ENCODE assay signal across 9 cellular contexts in the genomic region with DNA sequence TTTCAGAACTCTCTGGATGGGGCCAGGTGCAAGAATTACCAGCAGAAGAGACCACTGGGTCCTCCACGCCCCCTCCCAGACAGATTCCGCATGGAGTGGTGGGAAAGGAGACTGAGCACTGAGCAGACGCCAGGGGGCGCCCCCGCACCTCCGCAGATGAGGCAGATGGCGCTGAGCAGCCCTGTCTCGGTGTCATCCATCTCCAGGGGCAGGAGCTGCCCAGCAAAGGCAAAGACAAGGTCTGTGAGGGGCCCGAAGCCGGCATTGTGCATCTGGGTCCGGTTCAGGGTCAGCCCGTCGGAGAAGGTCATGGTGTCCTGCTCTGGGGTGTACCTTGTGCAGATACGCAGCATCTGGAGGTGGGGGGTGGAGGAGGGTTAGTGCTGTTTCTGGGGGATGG. TPM values are rescaled to one million over a fixed set of nuclear protein-coding genes. Genes with fewer than 3 reads are reported as not detected.
A peak's percentile ranks its signal among the peaks of the same experiment; 100 is the strongest.
DNase-seq lines count a peak whose midpoint lies in the region; ATAC-seq and TF ChIP-seq lines count a peak whose summit lies in the region.
"Had no signal": no experiment of that assay in that cellular context is flagged by ENCODE, and none has a peak within 500 bp of the region (broad histone marks: within the 10 kb centered on the region; RNA-seq: fewer than 3 reads in every experiment).

No MANE protein-coding gene starts in this region.

- no peaks in the 10 kb centered on the region for H4K20me1 ChIP-seq in Karpas-422 (ENCODE audit: insufficient read depth, low read depth, low read length)

- peak overlapping the region; percentile 77; the same call in 1 of the 2 replicates for H2AFZ ChIP-seq in Karpas-422 (ENCODE audit: low read length)

- H3K36me3 ChIP-seq in Karpas-422 (ENCODE audit: insufficient read depth, low read length) (no peaks in the 10 kb centered on the region), Peyer's patch (peaks cover 0 to 18% (median 0%) of the 10 kb centered on the region in 3 donors), neutrophil (no peaks in the 10 kb centered on the region)

- no peak overlapping the region for H3K4me3 Mint-ChIP-seq in activated T-cell treated with anti-CD3 and anti-CD28 coated beads, Interleukin-2, amount 50 U/mL, for 72 hours

- H3K27me3 ChIP-seq in Karpas-422 (ENCODE audit: low read length) (no peaks in the 10 kb centered on the region), Peyer's patch (no peaks in the 10 kb centered on the region), neutrophil (peaks cover 7% of the 10 kb centered on the region)

- H3K36me3 Mint-ChIP-seq in activated T-cell treated with anti-CD3 and anti-CD28 coated beads, Interleukin-2, amount 50 U/mL, for 72 hours (ENCODE audit: insufficient read depth in 2 of 2) = peaks cover 6 to 11% of the 10 kb centered on the region in 2 donors

- no peaks in the 10 kb centered on the region for H3K9me3 Mint-ChIP-seq in activated T-cell treated with anti-CD3 and anti-CD28 coated beads, Interleukin-2, amount 50 U/mL, for 72 hours

- no peaks in the 10 kb centered on the region for H3K9me2 ChIP-seq in Karpas-422 (replicated peaks; ENCODE audit: insufficient read depth, low read length)

- peaks cover 79% of the 10 kb centered on the region for H3K4me1 Mint-ChIP-seq in activated T-cell treated with anti-CD3 and anti-CD28 coated beads, Interleukin-2, amount 50 U/mL, for 72 hours (ENCODE audit: low read depth)

- no peak overlapping the region for H3K27ac ChIP-seq in Karpas-422 (ENCODE audit: low read length)
- no peak overlapping the region for H3K27ac ChIP-seq in Peyer's patch
- no peak overlapping the region for H3K27ac ChIP-seq in neutrophil
- H3K27ac ChIP-seq: epithelial cell of prostate had no signal

- H3K4me1 ChIP-seq in Karpas-422 (ENCODE audit: low read length) (peaks cover 33% of the 10 kb centered on the region), Peyer's patch (peaks cover 0 to 35% (median 18%) of the 10 kb centered on the region in 4 donors), neutrophil (ENCODE audit: control insufficient read depth in 1 of 2, insufficient read depth in 1 of 2, low read depth in 1 of 2, low read length in 1 of 2) (peaks cover 26 to 52% of the 10 kb centered on the region in 2 experiments)

- DNase-seq in GF-D8 (lab: John Stamatoyannopoulos, UW) = peak; percentile 34
- DNase-seq in Karpas-422 = peak; percentile 93
- peak; percentile 83 to 93 (median 90) for DNase-seq in Peyer's patch
- DNase-seq in activated T-cell treated with anti-CD3 and anti-CD28 coated beads, Interleukin-2, amount 50 U/mL, for 72 hours = peak; percentile 86 to 89
- DNase-seq in fibroblast of mammary gland (ENCODE audit: low read depth) = peak; percentile 71
- DNase-seq in superior temporal gyrus (ENCODE audit: extremely low spot score) = peak; percentile 87

- peak overlapping the region; percentile 46 for H3K4me2 ChIP-seq in Karpas-422 (ENCODE audit: low read depth, low read length, poor library complexity, severe bottlenecking)

- H3K9me3 ChIP-seq in Karpas-422 (ENCODE audit: low read length) (no peaks in the 10 kb centered on the region), Peyer's patch (no peaks in the 10 kb centered on the region), neutrophil (no peaks in the 10 kb centered on the region)

- H3K27me3 Mint-ChIP-seq in activated T-cell treated with anti-CD3 and anti-CD28 coated beads, Interleukin-2, amount 50 U/mL, for 72 hours (ENCODE audit: low read depth) = no peaks in the 10 kb centered on the region

- peak; percentile 67 to 71 for ATAC-seq in activated T-cell treated with anti-CD3 and anti-CD28 coated beads, Interleukin-2, amount 50 U/mL, for 72 hours (replicated peaks in 1 of 2)
- ATAC-seq in HG02981 (IDR thresholded peaks at IDR 0.05; ENCODE audit: unreplicated experiment) = no peak

- TF ChIP-seq POLR2A in Peyer's patch (IDR thresholded peaks at IDR 0.05) = no peak

- no peaks in the 10 kb centered on the region for H3K79me2 ChIP-seq in Karpas-422 (ENCODE audit: low read length)

- peak; percentile 88 to 97 (median 94) for TF ChIP-seq CTCF in Peyer's patch (IDR thresholded peaks at IDR 0.05)
- peak; percentile 92 for TF ChIP-seq CTCF in fibroblast of mammary gland (conservative IDR thresholded peaks at IDR 0.05; ENCODE audit: control insufficient read depth, insufficient read depth, low read depth, low read length)
- peak; percentile 86 for TF ChIP-seq CTCF in neutrophil (IDR thresholded peaks at IDR 0.05)

- H3K9ac ChIP-seq in Karpas-422 (ENCODE audit: low read length) = peak overlapping the region; percentile 43

- H3K4me3 ChIP-seq in Karpas-422 (ENCODE audit: low read length) (peak overlapping the region; percentile 6; the same call in 1 of the 2 replicates), Peyer's patch (no peak overlapping the region), fibroblast of mammary gland (ENCODE audit: control insufficient read depth, low read depth, low read length) (no peak overlapping the region), neutrophil (ENCODE audit: low read depth in 1 of 2, low read length in 1 of 2) (peak overlapping the region in 1 of 2 experiments; percentile 18)

- no peak overlapping the region for H3K27ac Mint-ChIP-seq in activated T-cell treated with anti-CD3 and anti-CD28 coated beads, Interleukin-2, amount 50 U/mL, for 72 hours

RNA-seq across cellular contexts. Expression of gene ITGB7, which starts 6.3 kb away (rescaled TPM):
- 124 and 159 TPM in 2 replicates for total RNA-seq in Karpas-422 (2014; rRNA removed; shearing (Covaris generic); ENCODE audit: low replicate concordance)
- total RNA-seq in Peyer's patch = 10 to 100 TPM in 1 of 4 donors, 1 to 10 TPM in 3; 3.8 to 66.0 (median 4.4) TPM
- total RNA-seq in activated T-cell treated with anti-CD3 and anti-CD28 coated beads, Interleukin-2, amount 50 U/mL, for 72 hours = 100 to 1,000 TPM in 1 of 2 donors, 10 to 100 TPM in 1; 88.0 to 111 TPM

RNA-seq across cellular contexts. Expression of gene RARG, which starts 18.7 kb away (rescaled TPM):
- 1.7 and 6.5 TPM in 2 replicates for total RNA-seq in Karpas-422 (2014; rRNA removed; shearing (Covaris generic); ENCODE audit: low replicate concordance)
- 10 to 100 TPM in 1 of 4 donors, 1 to 10 TPM in 3; 1.9 to 10.7 (median 5.7) TPM for total RNA-seq in Peyer's patch
- 10 to 100 TPM; 36.7 to 37.3 TPM for total RNA-seq in activated T-cell treated with anti-CD3 and anti-CD28 coated beads, Interleukin-2, amount 50 U/mL, for 72 hours

RNA-seq across cellular contexts. Expression of gene CSAD, which starts 32.6 kb away (rescaled TPM):
- total RNA-seq in Karpas-422 (2014; rRNA removed; shearing (Covaris generic); ENCODE audit: low replicate concordance) = 13.1 and 19.2 TPM in 2 replicates
- 100 to 1,000 TPM in 2 of 4 donors, 10 to 100 TPM in 2; 36.1 to 154 (median 109) TPM for total RNA-seq in Peyer's patch
- total RNA-seq in activated T-cell treated with anti-CD3 and anti-CD28 coated beads, Interleukin-2, amount 50 U/mL, for 72 hours = 10 to 100 TPM; 42.7 to 45.2 TPM

RNA-seq across cellular contexts. Expression of gene ZNF740, which starts 32.8 kb away (rescaled TPM):
- 24.0 and 30.6 TPM in 2 replicates for total RNA-seq in Karpas-422 (2014; rRNA removed; shearing (Covaris generic); ENCODE audit: low replicate concordance)
- 10 to 100 TPM; 11.9 to 38.8 (median 23.1) TPM for total RNA-seq in Peyer's patch
- 10 to 100 TPM; 44.2 to 49.5 TPM for total RNA-seq in activated T-cell treated with anti-CD3 and anti-CD28 coated beads, Interleukin-2, amount 50 U/mL, for 72 hours

RNA-seq across cellular contexts. Expression of gene ESPL1, which starts 54.8 kb away (rescaled TPM):
- total RNA-seq in Karpas-422 (2014; rRNA removed; shearing (Covaris generic); ENCODE audit: low replicate concordance) = 9.4 and 22.8 TPM in 2 replicates
- total RNA-seq in Peyer's patch = 100 to 1,000 TPM in 1 of 4 donors, 10 to 100 TPM in 3; 47.0 to 108 (median 87.0) TPM
- total RNA-seq in activated T-cell treated with anti-CD3 and anti-CD28 coated beads, Interleukin-2, amount 50 U/mL, for 72 hours = 10 to 100 TPM; 71.9 to 75.5 TPM

Comparison
In these comparisons a context has a peak if more than half of its experiments do, and no peak if none do; other contexts are left out.
1. DNase-seq: peak in every context shown above with its lines; median percentile 93 in Karpas-422; 90 in Peyer's patch; 88 in activated T-cell treated with anti-CD3 and anti-CD28 coated beads, Interleukin-2, amount 50 U/mL, for 72 hours; 87 in superior temporal gyrus; 71 in fibroblast of mammary gland; 34 in GF-D8.